ENCODE assay signal across 20 cellular contexts in genomic region chr16:9260665-9261064, GRCh38.
A peak's percentile ranks its signal among the peaks of the same experiment; 100 is the strongest.
DNase-seq lines count a peak whose midpoint lies in the region; ATAC-seq, FAIRE-seq and TF ChIP-seq lines count a peak whose summit lies in the region.
"Had no signal": no experiment of that assay in that cellular context is flagged by ENCODE, and none has a peak within 500 bp of the region (broad histone marks: within the 10 kb centered on the region; RNA-seq: fewer than 3 reads in every experiment).

No MANE protein-coding gene starts in this region.

- ATAC-seq in pancreas (peak; percentile 43 to 79 (median 70)), GM21367 (IDR thresholded peaks at IDR 0.05; ENCODE audit: unreplicated experiment) (no peak), HG02938 (IDR thresholded peaks at IDR 0.05; ENCODE audit: unreplicated experiment) (no peak)
- ATAC-seq in activated CD8-positive, alpha-beta memory T cell treated with anti-CD3 and anti-CD28 coated beads, Interleukin-2, amount 10 ng/mL, durations not matched to agents 7 days and 5 days, result no peak
- ATAC-seq: stimulated activated naive CD8-positive, alpha-beta T cell treated with anti-CD3 and anti-CD28 coated beads, Interleukin-15, Interleukin-2, amounts not matched to agents 100 U/mL and 50 U/mL, for 24 hours; T-helper 17 cell; upper lobe of right lung had no signal

- DNase-seq in NCI-H146 (lab: John Stamatoyannopoulos, UW) (peak; percentile 37), NCI-H146 treated with DMSO at 0.1 percent for 48 hours (lab: John Stamatoyannopoulos, UW; ENCODE audit: unreplicated experiment) (no peak), NCI-H2029 (lab: John Stamatoyannopoulos, UW) (peak; percentile 93), Peyer's patch (peak in 2 of 3 donors; percentile 51 to 55), pancreas (peak; percentile 49 to 81 (median 74))
- DNase-seq in activated CD8-positive, alpha-beta memory T cell treated with anti-CD3 and anti-CD28 coated beads, Interleukin-2, amount 10 ng/mL, durations not matched to agents 7 days and 5 days, result no peak
- DNase-seq: activated CD4-positive, CD25-positive, alpha-beta regulatory T cell; cerebellar nuclear complex; NCI-H1436; retina; stimulated activated naive CD8-positive, alpha-beta T cell treated with anti-CD3 and anti-CD28 coated beads, Interleukin-15, Interleukin-2, amounts not matched to agents 100 U/mL and 50 U/mL, for 24 hours; T-helper 17 cell; upper lobe of right lung had no signal

- no peak overlapping the region for H3K4me3 Mint-ChIP-seq in activated CD8-positive, alpha-beta memory T cell treated with anti-CD3 and anti-CD28 coated beads, Interleukin-2, amount 10 ng/mL, durations not matched to agents 7 days and 5 days
- H3K4me3 Mint-ChIP-seq: T-helper 17 cell had no signal

- CTCF ChIA-PET in activated CD8-positive, alpha-beta memory T cell treated with anti-CD3 and anti-CD28 coated beads, Interleukin-2, amount 10 ng/mL, durations not matched to agents 7 days and 5 days (lab: Charles Lee), result no interaction called here

- intact Hi-C loops in pancreas (cut with DNase I), result loop anchor here in 1 of 3 donors (10.0 kb wide), 1 partner anchor 54 kb away; no protein-coding TSS in a partner anchor

- H3K27ac Mint-ChIP-seq in activated CD8-positive, alpha-beta memory T cell treated with anti-CD3 and anti-CD28 coated beads, Interleukin-2, amount 10 ng/mL, durations not matched to agents 7 days and 5 days, result no peak overlapping the region
- H3K27ac Mint-ChIP-seq: activated T-helper 2 cell treated with anti-CD3 and anti-CD28 coated beads, Interferon-gamma antibody, Interleukin-2, Interleukin-4, amounts not matched to agents 10 μg/mL and 5 μg/mL and 100 μg/mL, durations not matched to agents 14 hours and 24 hours and 36 hours; T-helper 17 cell had no signal

- H3K27me3 ChIP-seq in Peyer's patch (no peaks in the 10 kb centered on the region), pancreas (no peaks in the 10 kb centered on the region)
- H3K27me3 ChIP-seq: upper lobe of right lung had no signal

- TF ChIP-seq POLR2A in Peyer's patch (IDR thresholded peaks at IDR 0.05), result no peak

- WGBS in pancreas, 2 donors, result 10 to 15% methylated on average over 4 of the region's 4 CpGs

- no peaks in the 10 kb centered on the region for H3K4me1 Mint-ChIP-seq in activated CD8-positive, alpha-beta memory T cell treated with anti-CD3 and anti-CD28 coated beads, Interleukin-2, amount 10 ng/mL, durations not matched to agents 7 days and 5 days
- H3K4me1 Mint-ChIP-seq: T-helper 17 cell had no signal

- no peak overlapping the region for H3K27ac ChIP-seq in Peyer's patch
- peak overlapping the region in 2 of 4 donors; percentile 57 to 77 for H3K27ac ChIP-seq in pancreas
- H3K27ac ChIP-seq: C4-2B, KMS-11, upper lobe of right lung had no signal

- no peak for FAIRE-seq in pancreas (lab: Jason Lieb, UNC)
- FAIRE-seq: keratinocyte had no signal

- peaks cover 0 to 6% (median 0%) of the 10 kb centered on the region in 4 donors for H3K4me1 ChIP-seq in Peyer's patch
- peaks cover 8 to 22% (median 20%) of the 10 kb centered on the region in 3 donors for H3K4me1 ChIP-seq in pancreas
- H3K4me1 ChIP-seq: HAP-1, upper lobe of right lung had no signal

- H3K36me3 Mint-ChIP-seq in activated CD8-positive, alpha-beta memory T cell treated with anti-CD3 and anti-CD28 coated beads, Interleukin-2, amount 10 ng/mL, durations not matched to agents 7 days and 5 days, result no peaks in the 10 kb centered on the region

- no peak overlapping the region for H3K4me3 ChIP-seq in Peyer's patch
- H3K4me3 ChIP-seq in pancreas, result no peak overlapping the region
- H3K4me3 ChIP-seq: HAP-1, upper lobe of right lung had no signal

- H3K9me3 Mint-ChIP-seq in activated CD8-positive, alpha-beta memory T cell treated with anti-CD3 and anti-CD28 coated beads, Interleukin-2, amount 10 ng/mL, durations not matched to agents 7 days and 5 days (ENCODE audit: low read depth), result no peaks in the 10 kb centered on the region
- H3K9me3 Mint-ChIP-seq: activated T-helper 2 cell treated with anti-CD3 and anti-CD28 coated beads, Interferon-gamma antibody, Interleukin-2, Interleukin-4, amounts not matched to agents 10 μg/mL and 5 μg/mL and 100 μg/mL, durations not matched to agents 14 hours and 24 hours and 36 hours had no signal

- H3K27me3 Mint-ChIP-seq in activated CD8-positive, alpha-beta memory T cell treated with anti-CD3 and anti-CD28 coated beads, Interleukin-2, amount 10 ng/mL, durations not matched to agents 7 days and 5 days, result peaks cover 6% of the 10 kb centered on the region

- TF ChIP-seq CTCF in Peyer's patch (IDR thresholded peaks at IDR 0.05) (no peak), pancreas (IDR thresholded peaks at IDR 0.05) (no peak)

- H3K9me3 ChIP-seq in Peyer's patch (no peaks in the 10 kb centered on the region), pancreas (no peaks in the 10 kb centered on the region)
- H3K9me3 ChIP-seq: HAP-1, upper lobe of right lung had no signal

- H3K36me3 ChIP-seq in Peyer's patch (no peaks in the 10 kb centered on the region), pancreas (no peaks in the 10 kb centered on the region)
- H3K36me3 ChIP-seq: HAP-1, upper lobe of right lung had no signal

Comparison
In these comparisons a context has a peak if more than half of its experiments do, and no peak if none do; other contexts are left out.
1. DNase-seq: peak in NCI-H146 (single experiment), NCI-H2029 (single experiment), Peyer's patch (2 of 3) and pancreas (6 of 6); none in NCI-H146 treated with DMSO at 0.1 percent for 48 hours (single experiment) and activated CD8-positive, alpha-beta memory T cell treated with anti-CD3 and anti-CD28 coated beads, Interleukin-2, amount 10 ng/mL, durations not matched to agents 7 days and 5 days (single experiment).
2. ATAC-seq: peak in pancreas (4 of 4); none in activated CD8-positive, alpha-beta memory T cell treated with anti-CD3 and anti-CD28 coated beads, Interleukin-2, amount 10 ng/mL, durations not matched to agents 7 days and 5 days (single experiment), GM21367 (single experiment) and HG02938 (single experiment).